In genomic region chr9:36190388-36191289, GRCh38 we compare ENCODE assay signal across 8 cellular contexts. TPM values are rescaled to one million over a fixed set of nuclear protein-coding genes. Genes with fewer than 3 reads are reported as not detected.
DNase-seq lines count a peak whose midpoint lies in the region; ATAC-seq and TF ChIP-seq lines count a peak whose summit lies in the region.

Gene CLTA (plus strand): TSS chr9:36190921. CDS start chr9:36191057, 136 bp downstream.

- no peaks in the 10 kb centered on the region for H3K9me3 ChIP-seq in lower lobe of right lung

- peaks cover 49% of the 10 kb centered on the region for H3K4me1 ChIP-seq in lower lobe of right lung

- H3K4me3 ChIP-seq in lower lobe of right lung: peak within 1 kb of the TSS; percentile 97

- peak; percentile 93 for ATAC-seq in GM19468 (IDR thresholded peaks at IDR 0.05; ENCODE audit: extremely low read depth, unreplicated experiment)
- peak; percentile 99 for ATAC-seq in lower lobe of right lung

- peak; percentile 99 for DNase-seq in COLO829 (ENCODE audit: low spot score)
- peak; percentile 93 for DNase-seq in HS-5 (ENCODE audit: low read depth)
- DNase-seq in NK-92 (lab: John Stamatoyannopoulos, UW; ENCODE audit: unreplicated experiment): peak; percentile 62
- DNase-seq in activated CD8-positive, alpha-beta memory T cell treated with anti-CD3 and anti-CD28 coated beads for 1 hour (ENCODE audit: extremely low read depth in 1 of 2, low read depth in 1 of 2): peak; percentile 83 to 86
- peak; percentile 93 for DNase-seq in effector CD4-positive, alpha-beta T cell
- DNase-seq in lower lobe of right lung: peak; percentile 97
- peak; percentile 90 to 93 (median 91) for DNase-seq in stimulated activated CD4-positive, alpha-beta T cell treated with anti-CD3 and anti-CD28 coated beads, TNF-alpha, amount 100 ng/mL, for 24 hours (ENCODE audit: low read depth in 3 of 3)

- peak; percentile 49 for TF ChIP-seq CTCF in lower lobe of right lung (IDR thresholded peaks at IDR 0.05)

- H3K27me3 ChIP-seq in lower lobe of right lung (ENCODE audit: low read depth): no peaks in the 10 kb centered on the region

- H3K27ac ChIP-seq in lower lobe of right lung: peak within 1 kb of the TSS; percentile 95

- intact Hi-C loops in lower lobe of right lung (cut with DNase I): no loop called here

- peaks cover 10% of the 10 kb centered on the region for H3K36me3 ChIP-seq in lower lobe of right lung

RNA-seq across cellular contexts. Expression of gene CLTA, which starts in this region (rescaled TPM):
- 177 TPM for total RNA-seq in lower lobe of right lung

Comparison
In these comparisons a context has a peak if more than half of its experiments do, and no peak if none do; other contexts are left out.
1. Peak in every context shown above with its lines: DNase-seq, ATAC-seq, H3K4me3 ChIP-seq and H3K27ac ChIP-seq.